10 cellular contexts compared by ENCODE assay signal in the genomic region with DNA sequence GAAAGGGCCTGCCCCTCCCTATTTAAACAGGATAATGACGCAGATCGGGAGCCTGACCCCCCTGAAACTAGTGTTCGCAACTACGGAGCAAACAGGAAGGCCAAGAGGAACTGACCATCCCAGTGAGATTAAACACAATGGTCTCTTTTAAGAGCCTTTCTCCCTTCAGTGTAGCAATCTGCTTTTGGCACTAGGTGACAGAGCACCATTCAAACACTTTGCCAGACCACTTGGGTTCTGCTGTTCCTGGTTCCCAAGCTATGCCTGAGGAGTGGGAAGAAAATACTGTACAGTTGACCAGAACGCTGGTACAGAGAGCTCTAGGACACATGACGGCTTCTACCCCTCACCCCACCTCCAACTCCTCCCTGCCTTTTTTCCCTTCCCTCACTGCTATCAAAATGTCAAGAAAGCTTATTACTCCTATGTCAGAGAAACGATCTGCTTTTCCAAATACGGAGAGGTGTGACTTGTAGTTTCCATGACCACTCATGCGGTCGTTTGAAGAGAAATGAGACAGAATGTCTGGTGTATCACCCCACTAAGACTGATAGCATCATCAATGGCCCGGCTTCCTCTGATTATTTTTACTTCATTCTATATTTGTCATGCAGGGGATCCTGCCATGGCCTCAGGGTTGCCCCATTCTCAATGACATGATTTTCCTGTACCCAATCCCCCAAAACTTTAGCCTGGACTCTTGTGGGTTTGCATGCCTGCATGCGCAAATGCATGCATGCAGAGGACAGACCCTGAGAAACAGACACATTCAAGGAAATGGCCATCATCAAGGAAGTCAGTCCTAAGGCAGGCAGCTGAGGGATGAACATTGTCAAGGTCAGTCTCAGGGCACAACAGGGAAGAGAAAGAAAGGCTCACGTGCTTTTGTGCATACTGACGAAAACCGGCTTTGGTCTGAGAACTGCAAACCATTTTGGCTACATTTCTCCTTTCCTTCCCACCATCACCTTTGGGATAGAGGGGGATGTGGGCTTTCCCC. TPM values are rescaled to one million over a fixed set of nuclear protein-coding genes. Genes with fewer than 3 reads are reported as not detected.
DNase-seq lines count a peak whose midpoint lies in the region; ATAC-seq and TF ChIP-seq lines count a peak whose summit lies in the region.
"Had no signal": no experiment of that assay in that cellular context is flagged by ENCODE, and none has a peak within 500 bp of the region (broad histone marks: within the 10 kb centered on the region; RNA-seq: fewer than 3 reads in every experiment).

No MANE protein-coding gene starts in this region.

- CTCF ChIA-PET in activated CD4-positive, alpha-beta T cell treated with anti-CD3 and anti-CD28 coated beads, Interleukin-2, amount 10 ng/mL, durations not matched to agents 7 days and 5 days (lab: Charles Lee): interaction anchor here (0.7 to 2.1 kb wide), 3 partner anchors 17 to 278 kb away, joined by 3 to 8 read pairs (median 3); no protein-coding TSS in a partner anchor
- CTCF ChIA-PET in CD4-positive, alpha-beta T cell (lab: Charles Lee): interaction anchor here (0.6 kb wide), 1 partner anchor 9 kb away, joined by 3 read pairs; no protein-coding TSS in a partner anchor

- ATAC-seq in GM21515 (IDR thresholded peaks at IDR 0.05; ENCODE audit: unreplicated experiment): no peak
- no peak for ATAC-seq in CD4-positive, alpha-beta T cell (ENCODE audit: poor library complexity)

- DNase-seq in activated CD4-positive, alpha-beta T cell treated with anti-CD3 and anti-CD28 coated beads, Interleukin-2, amount 10 ng/mL, durations not matched to agents 24 days and 14 days: no peak
- no peak for DNase-seq in activated CD4-positive, alpha-beta T cell treated with anti-CD3 and anti-CD28 coated beads, Interleukin-2, amount 10 ng/mL, durations not matched to agents 7 days and 5 days
- no peak for DNase-seq in mesothelial cell of epicardium (ENCODE audit: low spot score in 2 of 2, unreplicated experiment in 2 of 2)
- peak in 14 of 49 donors; percentile 4 to 48 (median 23) for DNase-seq in substantia nigra (lab: John Stamatoyannopoulos, UW)
- no peak for DNase-seq in NCI-H345 (lab: John Stamatoyannopoulos, UW)
- no peak for DNase-seq in CD4-positive, alpha-beta T cell
- DNase-seq: NCI-H1092 treated with DMSO at 0.1 percent for 48 hours had no signal

- POLR2A ChIA-PET in activated CD4-positive, alpha-beta T cell treated with anti-CD3 and anti-CD28 coated beads, Interleukin-2, amount 10 ng/mL, durations not matched to agents 7 days and 5 days (lab: Charles Lee): no interaction called here
- POLR2A ChIA-PET in CD4-positive, alpha-beta T cell (lab: Charles Lee): no interaction called here

- TF ChIP-seq CTCF in mesothelial cell of epicardium (IDR thresholded peaks at IDR 0.05; ENCODE audit: unreplicated experiment): no peak
- TF ChIP-seq CTCF in CD4-positive, alpha-beta T cell (IDR thresholded peaks at IDR 0.05): no peak

- H3K4me3 Mint-ChIP-seq in activated CD4-positive, alpha-beta T cell treated with anti-CD3 and anti-CD28 coated beads, Interleukin-2, amount 10 ng/mL, durations not matched to agents 24 days and 14 days: no peak overlapping the region
- H3K4me3 Mint-ChIP-seq in activated CD4-positive, alpha-beta T cell treated with anti-CD3 and anti-CD28 coated beads, Interleukin-2, amount 10 ng/mL, durations not matched to agents 7 days and 5 days: no peak overlapping the region
- peak overlapping the region; percentile 11 for H3K4me3 Mint-ChIP-seq in mesothelial cell of epicardium
- H3K4me3 Mint-ChIP-seq in CD4-positive, alpha-beta T cell: no peak overlapping the region
- H3K4me3 Mint-ChIP-seq: T-helper 1 cell treated with Interleukin-12 subunit alpha and Interleukin-12 subunit beta and Interleukin-4 antibody, amounts not matched to agents 30 μg/mL and 1 μg/mL, for 36 hours had no signal

- H3K27ac Mint-ChIP-seq in activated CD4-positive, alpha-beta T cell treated with anti-CD3 and anti-CD28 coated beads, Interleukin-2, amount 10 ng/mL, durations not matched to agents 24 days and 14 days: peak overlapping the region; percentile 76
- no peak overlapping the region for H3K27ac Mint-ChIP-seq in activated CD4-positive, alpha-beta T cell treated with anti-CD3 and anti-CD28 coated beads, Interleukin-2, amount 10 ng/mL, durations not matched to agents 7 days and 5 days
- peak overlapping the region; percentile 76 for H3K27ac Mint-ChIP-seq in mesothelial cell of epicardium
- H3K27ac Mint-ChIP-seq in CD4-positive, alpha-beta T cell: no peak overlapping the region

- no peaks in the 10 kb centered on the region for H3K27me3 Mint-ChIP-seq in activated CD4-positive, alpha-beta T cell treated with anti-CD3 and anti-CD28 coated beads, Interleukin-2, amount 10 ng/mL, durations not matched to agents 24 days and 14 days
- no peaks in the 10 kb centered on the region for H3K27me3 Mint-ChIP-seq in activated CD4-positive, alpha-beta T cell treated with anti-CD3 and anti-CD28 coated beads, Interleukin-2, amount 10 ng/mL, durations not matched to agents 7 days and 5 days
- no peaks in the 10 kb centered on the region for H3K27me3 Mint-ChIP-seq in mesothelial cell of epicardium (ENCODE audit: low read depth)
- H3K27me3 Mint-ChIP-seq in CD4-positive, alpha-beta T cell: no peaks in the 10 kb centered on the region

- peaks cover 0 to 7% of the 10 kb centered on the region in 2 donors for H3K36me3 ChIP-seq in duodenal mucosa (ENCODE audit: control insufficient read depth in 1 of 2, insufficient read depth in 2 of 2, low read length in 2 of 2)

- H3K9me3 Mint-ChIP-seq in activated CD4-positive, alpha-beta T cell treated with anti-CD3 and anti-CD28 coated beads, Interleukin-2, amount 10 ng/mL, durations not matched to agents 24 days and 14 days: no peaks in the 10 kb centered on the region
- peaks cover 2% of the 10 kb centered on the region for H3K9me3 Mint-ChIP-seq in activated CD4-positive, alpha-beta T cell treated with anti-CD3 and anti-CD28 coated beads, Interleukin-2, amount 10 ng/mL, durations not matched to agents 7 days and 5 days
- H3K9me3 Mint-ChIP-seq in mesothelial cell of epicardium: no peaks in the 10 kb centered on the region
- H3K9me3 Mint-ChIP-seq in CD4-positive, alpha-beta T cell: no peaks in the 10 kb centered on the region
- H3K9me3 Mint-ChIP-seq: T-helper 1 cell treated with Interleukin-12 subunit alpha and Interleukin-12 subunit beta and Interleukin-4 antibody, amounts not matched to agents 30 μg/mL and 1 μg/mL, for 36 hours had no signal

- H3K4me3 ChIP-seq in duodenal mucosa (ENCODE audit: low read depth in 1 of 2, low read length in 2 of 2): peak overlapping the region in 1 of 2 donors; percentile 19

- H3K9me3 ChIP-seq in duodenal mucosa (ENCODE audit: control insufficient read depth in 1 of 2, low read length in 2 of 2): no peaks in the 10 kb centered on the region
- H3K9me3 ChIP-seq in CD4-positive, alpha-beta T cell (ENCODE audit: control insufficient read depth, low read length): no peaks in the 10 kb centered on the region

- peak overlapping the region; percentile 65 for H3K27ac ChIP-seq in duodenal mucosa (ENCODE audit: low read depth, low read length)
- peak overlapping the region; percentile 56 for H3K27ac ChIP-seq in substantia nigra (ENCODE audit: low read depth, low read length, poor library complexity, severe bottlenecking)
- H3K27ac ChIP-seq in CD4-positive, alpha-beta T cell (ENCODE audit: low read depth, low read length): no peak overlapping the region

- intact Hi-C loops in activated CD4-positive, alpha-beta T cell treated with anti-CD3 and anti-CD28 coated beads, Interleukin-2, amount 10 ng/mL, durations not matched to agents 24 days and 14 days (cut with micrococcal nuclease): no loop called here
- intact Hi-C loops in CD4-positive, alpha-beta T cell (cut with DNase I, micrococcal nuclease): no loop called here

- H3K36me3 Mint-ChIP-seq in activated CD4-positive, alpha-beta T cell treated with anti-CD3 and anti-CD28 coated beads, Interleukin-2, amount 10 ng/mL, durations not matched to agents 24 days and 14 days (ENCODE audit: low read depth): peaks cover 67% of the 10 kb centered on the region
- H3K36me3 Mint-ChIP-seq in activated CD4-positive, alpha-beta T cell treated with anti-CD3 and anti-CD28 coated beads, Interleukin-2, amount 10 ng/mL, durations not matched to agents 7 days and 5 days (ENCODE audit: low read depth): peaks cover 61% of the 10 kb centered on the region
- H3K36me3 Mint-ChIP-seq in mesothelial cell of epicardium: peaks cover 2% of the 10 kb centered on the region
- peaks cover 20% of the 10 kb centered on the region for H3K36me3 Mint-ChIP-seq in CD4-positive, alpha-beta T cell (ENCODE audit: low read depth)

- no peaks in the 10 kb centered on the region for H3K27me3 ChIP-seq in duodenal mucosa (ENCODE audit: control insufficient read depth in 1 of 2, insufficient read depth in 2 of 2, low read length in 2 of 2)
- no peaks in the 10 kb centered on the region for H3K27me3 ChIP-seq in CD4-positive, alpha-beta T cell (ENCODE audit: control insufficient read depth, insufficient read depth, low read length)

- peaks cover 64% of the 10 kb centered on the region for H3K4me1 Mint-ChIP-seq in activated CD4-positive, alpha-beta T cell treated with anti-CD3 and anti-CD28 coated beads, Interleukin-2, amount 10 ng/mL, durations not matched to agents 24 days and 14 days
- peaks cover 58% of the 10 kb centered on the region for H3K4me1 Mint-ChIP-seq in activated CD4-positive, alpha-beta T cell treated with anti-CD3 and anti-CD28 coated beads, Interleukin-2, amount 10 ng/mL, durations not matched to agents 7 days and 5 days
- H3K4me1 Mint-ChIP-seq in mesothelial cell of epicardium: peaks cover 94% of the 10 kb centered on the region
- peaks cover 35% of the 10 kb centered on the region for H3K4me1 Mint-ChIP-seq in CD4-positive, alpha-beta T cell (ENCODE audit: low read depth)

- peaks cover 62 to 80% of the 10 kb centered on the region in 2 donors for H3K4me1 ChIP-seq in duodenal mucosa (ENCODE audit: control insufficient read depth in 1 of 2, insufficient read depth in 2 of 2, low read length in 2 of 2)

- peak overlapping the region; percentile 6 to 50 for H3K9ac ChIP-seq in duodenal mucosa (ENCODE audit: low read depth in 1 of 2, low read length in 2 of 2)

RNA-seq across cellular contexts. Expression of a gene that starts 13.3 kb away (rescaled TPM):
- total RNA-seq in activated CD4-positive, alpha-beta T cell treated with anti-CD3 and anti-CD28 coated beads, Interleukin-2, amount 10 ng/mL, durations not matched to agents 24 days and 14 days: 31.9 and 36.9 TPM in 2 replicates
- 10 to 100 TPM; 42.7 to 47.7 TPM for total RNA-seq in activated CD4-positive, alpha-beta T cell treated with anti-CD3 and anti-CD28 coated beads, Interleukin-2, amount 10 ng/mL, durations not matched to agents 7 days and 5 days
- 25.5 to 28.6 TPM (median 27.4 TPM) in 3 replicates for total RNA-seq in mesothelial cell of epicardium
- total RNA-seq in CD4-positive, alpha-beta T cell: 10 to 100 TPM; 40.9 to 44.3 TPM

Comparison
In these comparisons a context has a peak if more than half of its experiments do, and no peak if none do; other contexts are left out.
1. H3K27ac Mint-ChIP-seq: peak in activated CD4-positive, alpha-beta T cell treated with anti-CD3 and anti-CD28 coated beads, Interleukin-2, amount 10 ng/mL, durations not matched to agents 24 days and 14 days (single experiment) and mesothelial cell of epicardium (single experiment); none in activated CD4-positive, alpha-beta T cell treated with anti-CD3 and anti-CD28 coated beads, Interleukin-2, amount 10 ng/mL, durations not matched to agents 7 days and 5 days (single experiment) and CD4-positive, alpha-beta T cell (single experiment).